13 cellular contexts compared by ENCODE assay signal in genomic region chr19:38917921-38918491, GRCh38. TPM values are rescaled to one million over a fixed set of nuclear protein-coding genes. Genes with fewer than 3 reads are reported as not detected.
A peak's percentile ranks its signal among the peaks of the same experiment; 100 is the strongest.
DNase-seq lines count a peak whose midpoint lies in the region; ATAC-seq, FAIRE-seq and TF ChIP-seq lines count a peak whose summit lies in the region.
"Had no signal": no experiment of that assay in that cellular context is flagged by ENCODE, and none has a peak within 500 bp of the region (broad histone marks: within the 10 kb centered on the region; RNA-seq: fewer than 3 reads in every experiment).

No MANE protein-coding gene starts in this region.

- no peak overlapping the region for H3K4me3 Mint-ChIP-seq in glutamatergic neuron (ENCODE audit: unreplicated experiment)
- H3K4me3 Mint-ChIP-seq: activated CD4-positive, alpha-beta memory T cell treated with anti-CD3 and anti-CD28 coated beads, Interleukin-2, amount 10 ng/mL, durations not matched to agents 7 days and 5 days; stimulated activated naive B cell treated with anti-CD40 and anti-IgM and Interleukin-4, amounts not matched to agents 10 μg/mL and 1 μg/mL and 100 μg/mL, for 72 hours had no signal

- H3K4me3 ChIP-seq in H7 (ENCODE audit: insufficient read depth, low read depth, low read length) (no peak overlapping the region), RWPE2 (ENCODE audit: severe bottlenecking) (no peak overlapping the region)

- H3K4me1 ChIP-seq in RWPE2 (ENCODE audit: insufficient read depth, poor library complexity, severe bottlenecking) = no peaks in the 10 kb centered on the region

- TF ChIP-seq CTCF in RWPE2 (IDR thresholded peaks at IDR 0.05; ENCODE audit: poor library complexity, severe bottlenecking) (peak; percentile 12), glutamatergic neuron (IDR thresholded peaks at IDR 0.05; ENCODE audit: partially characterized antibody, unreplicated experiment) (no peak)

- peaks cover 10% of the 10 kb centered on the region for H3K4me1 Mint-ChIP-seq in glutamatergic neuron (ENCODE audit: low read depth, unreplicated experiment)

- no peak overlapping the region for H3K27ac Mint-ChIP-seq in glutamatergic neuron (ENCODE audit: unreplicated experiment)
- H3K27ac Mint-ChIP-seq: activated CD4-positive, alpha-beta memory T cell treated with anti-CD3 and anti-CD28 coated beads, Interleukin-2, amount 10 ng/mL, durations not matched to agents 7 days and 5 days; stimulated activated naive B cell treated with anti-CD40 and anti-IgM and Interleukin-4, amounts not matched to agents 10 μg/mL and 1 μg/mL and 100 μg/mL, for 72 hours had no signal

- ATAC-seq in RWPE2 (ENCODE audit: low read depth) (peak; percentile 61), GM19035 (IDR thresholded peaks at IDR 0.05; ENCODE audit: unreplicated experiment) (no peak)
- ATAC-seq: stimulated activated naive B cell treated with anti-CD40 and anti-IgM and Interleukin-4, amounts not matched to agents 10 μg/mL and 1 μg/mL and 100 μg/mL, for 72 hours had no signal

- FAIRE-seq in GM19239 (lab: Jason Lieb, UNC) = no peak

- H3K36me3 ChIP-seq in H7 (replicated peaks; ENCODE audit: control insufficient read depth, insufficient read depth, low read length) (peaks cover 5% of the 10 kb centered on the region), RWPE2 (ENCODE audit: low read depth) (peaks cover 10% of the 10 kb centered on the region)

- DNase-seq in ACHN (peak; percentile 18), H7 (peak; percentile 73), RWPE2 (ENCODE audit: low spot score) (no peak), glutamatergic neuron (peak; percentile 50), NCI-H1092 treated with DMSO at 0.1 percent for 48 hours (lab: John Stamatoyannopoulos, UW) (no peak), NCI-H2081 (lab: John Stamatoyannopoulos, UW) (no peak), GM19239 (ENCODE audit: insufficient read length, low spot score) (no peak)
- DNase-seq: activated CD4-positive, alpha-beta memory T cell treated with anti-CD3 and anti-CD28 coated beads, Interleukin-2, amount 10 ng/mL, durations not matched to agents 7 days and 5 days; COR-L47; Karpas-422; stimulated activated naive B cell treated with anti-CD40 and anti-IgM and Interleukin-4, amounts not matched to agents 10 μg/mL and 1 μg/mL and 100 μg/mL, for 72 hours had no signal

- in situ Hi-C loops in ACHN (cut with HindIII; ENCODE audit: low pct_ligation_motif_present, low pct_unique_long_range_greater_than_20kb, low sequenced_read_pairs) = no loop called here

- H3K27me3 Mint-ChIP-seq in glutamatergic neuron (ENCODE audit: unreplicated experiment) = peaks cover 3% of the 10 kb centered on the region
- H3K27me3 Mint-ChIP-seq: activated CD4-positive, alpha-beta memory T cell treated with anti-CD3 and anti-CD28 coated beads, Interleukin-2, amount 10 ng/mL, durations not matched to agents 7 days and 5 days; stimulated activated naive B cell treated with anti-CD40 and anti-IgM and Interleukin-4, amounts not matched to agents 10 μg/mL and 1 μg/mL and 100 μg/mL, for 72 hours had no signal

- no peaks in the 10 kb centered on the region for H3K9me3 ChIP-seq in RWPE2 (ENCODE audit: severe bottlenecking)

- no peaks in the 10 kb centered on the region for H3K36me3 Mint-ChIP-seq in glutamatergic neuron (ENCODE audit: unreplicated experiment)

- no peaks in the 10 kb centered on the region for H3K27me3 ChIP-seq in H7 (ENCODE audit: control insufficient read depth, insufficient read depth, low read length)
- no peaks in the 10 kb centered on the region for H3K27me3 ChIP-seq in RWPE2 (ENCODE audit: insufficient read depth, poor library complexity, severe bottlenecking)

- H3K9me3 Mint-ChIP-seq in glutamatergic neuron (ENCODE audit: unreplicated experiment) = peaks cover 3% of the 10 kb centered on the region
- H3K9me3 Mint-ChIP-seq: activated CD4-positive, alpha-beta memory T cell treated with anti-CD3 and anti-CD28 coated beads, Interleukin-2, amount 10 ng/mL, durations not matched to agents 7 days and 5 days had no signal

- no peak overlapping the region for H3K27ac ChIP-seq in RWPE2 (ENCODE audit: poor library complexity, severe bottlenecking)

RNA-seq across cellular contexts. Expression of gene CCER2, which starts 6.0 kb away (rescaled TPM):
- 0.07 TPM in 1 of 2 replicates, not detected in the other for total RNA-seq in H7 (2014; rRNA removed; shearing (Covaris generic))
- total RNA-seq in glutamatergic neuron (ENCODE audit: unreplicated experiment) = 51.1 TPM
- total RNA-seq: aorta had no signal

RNA-seq across cellular contexts. Expression of gene SARS2, which starts 12.6 kb away (rescaled TPM):
- total RNA-seq in H7 (2014; rRNA removed; shearing (Covaris generic)) = 65.9 and 75.6 TPM in 2 replicates
- 49.2 TPM for total RNA-seq in glutamatergic neuron (ENCODE audit: unreplicated experiment)

RNA-seq across cellular contexts. Expression of gene MRPS12, which starts 12.7 kb away (rescaled TPM):
- total RNA-seq in H7 (2014; rRNA removed; shearing (Covaris generic)) = 106 and 115 TPM in 2 replicates
- total RNA-seq in glutamatergic neuron (ENCODE audit: unreplicated experiment) = 30.4 TPM

RNA-seq across cellular contexts. Expression of gene NFKBIB, which starts 18.2 kb away (rescaled TPM):
- total RNA-seq in H7 (2014; rRNA removed; shearing (Covaris generic)) = 26.0 and 30.6 TPM in 2 replicates
- 12.8 TPM for total RNA-seq in glutamatergic neuron (ENCODE audit: unreplicated experiment)

RNA-seq across cellular contexts. Expression of gene SIRT2, which starts 18.6 kb away (rescaled TPM):
- 11.6 and 11.8 TPM in 2 replicates for total RNA-seq in H7 (2014; rRNA removed; shearing (Covaris generic))
- 91.3 TPM for total RNA-seq in glutamatergic neuron (ENCODE audit: unreplicated experiment)

Comparison
In these comparisons a context has a peak if more than half of its experiments do, and no peak if none do; other contexts are left out.
1. DNase-seq: peak in ACHN (single experiment), H7 (single experiment) and glutamatergic neuron (single experiment); none in RWPE2 (single experiment), NCI-H1092 treated with DMSO at 0.1 percent for 48 hours (single experiment), NCI-H2081 (0 of 2) and GM19239 (single experiment).
2. RNA of gene CCER2, which starts 6.0 kb away (total RNA-seq): 51.1 TPM in glutamatergic neuron (single experiment); 0.07 TPM in H7; every median in the first group is over 10 times any median in the second.